In genomic region chr9:94166237-94167054, GRCh38 we compare ENCODE assay signal across 1 cellular context.
TF ChIP-seq lines count a peak whose summit lies in the region.

No MANE protein-coding gene starts in this region.

TF ChIP-seq in K562, 482 proteins besides CTCF, POLR2A, EP300 and RAD21 (continued from another document and continues in another):
- TF ChIP-seq MITF (IDR thresholded peaks at IDR 0.05) (0 out of 2 replicates have a peak, but pooled peaks have one; percentile 9), NR0B1 (IDR thresholded peaks at IDR 0.05; ENCODE audit: partially characterized antibody) (no peak), ETS1 (conservative IDR thresholded peaks at IDR 0.05; ENCODE audit: control insufficient read depth, low read depth, low read length) (peak; percentile 65), ZFPM2 (CRISPR knock-in tag; IDR thresholded peaks at IDR 0.05) (0 out of 2 replicates have a peak, but pooled peaks have one; percentile 81), MAZ (CRISPR knock-in tag; conservative IDR thresholded peaks at IDR 0.05 in 1 of 2, IDR thresholded peaks at IDR 0.05 in 1 of 2) (peak; percentile 89 to 98), ZBTB43 (CRISPR knock-in tag; IDR thresholded peaks at IDR 0.05) (no peak), SLC30A9 (CRISPR knock-in tag; IDR thresholded peaks at IDR 0.05) (no peak), FOSL1 (tag; conservative IDR thresholded peaks at IDR 0.05) (peak; percentile 74), MLX (CRISPR knock-in tag; conservative IDR thresholded peaks at IDR 0.05) (no peak), ZNF512 (tag; IDR thresholded peaks at IDR 0.05) (no peak), TRIM28 (IDR thresholded peaks at IDR 0.05) (no peak; the same call in 1 of the 2 replicates), ZNF449 (CRISPR knock-in tag; IDR thresholded peaks at IDR 0.05) (no peak), ZZZ3 (IDR thresholded peaks at IDR 0.05) (no peak), SAFB (IDR thresholded peaks at IDR 0.05; ENCODE audit: borderline replicate concordance, low read depth, low read length) (peak; percentile 83), XRCC4 (IDR thresholded peaks at IDR 0.05; ENCODE audit: extremely low read depth, insufficient read depth, insufficient read length) (no peak), SIN3B (IDR thresholded peaks at IDR 0.05; ENCODE audit: low read depth) (peak; percentile 68), RERE (CRISPR knock-in tag; IDR thresholded peaks at IDR 0.05; ENCODE audit: borderline replicate concordance) (no peak), ZKSCAN1 (IDR thresholded peaks at IDR 0.05; ENCODE audit: low read depth, low read length) (no peak), ZNF280B (CRISPR knock-in tag; IDR thresholded peaks at IDR 0.05) (no peak), ZEB2 (IDR thresholded peaks at IDR 0.05) (no peak), ATF2 (CRISPR knock-in tag; IDR thresholded peaks at IDR 0.05) (no peak), BRD4 (IDR thresholded peaks at IDR 0.05) (peak; percentile 91), HDGF (IDR thresholded peaks at IDR 0.05) (no peak), MXI1 (IDR thresholded peaks at IDR 0.05; ENCODE audit: low read depth, low read length) (no peak), HMBOX1 (IDR thresholded peaks at IDR 0.05) (no peak), ZNF444 (CRISPR knock-in tag; IDR thresholded peaks at IDR 0.05) (peak; percentile 57; the same call in 1 of the 2 replicates), CREBBP (IDR thresholded peaks at IDR 0.05; ENCODE audit: low read depth, low read length) (no peak), ZBTB12 (CRISPR knock-in tag; IDR thresholded peaks at IDR 0.05) (peak; percentile 93), KAT8 (IDR thresholded peaks at IDR 0.05; ENCODE audit: low read depth) (no peak), DIDO1 (tag; IDR thresholded peaks at IDR 0.05; ENCODE audit: low read depth) (no peak), ZNF696 (CRISPR knock-in tag; conservative IDR thresholded peaks at IDR 0.05) (no peak)
